In the genomic region with DNA sequence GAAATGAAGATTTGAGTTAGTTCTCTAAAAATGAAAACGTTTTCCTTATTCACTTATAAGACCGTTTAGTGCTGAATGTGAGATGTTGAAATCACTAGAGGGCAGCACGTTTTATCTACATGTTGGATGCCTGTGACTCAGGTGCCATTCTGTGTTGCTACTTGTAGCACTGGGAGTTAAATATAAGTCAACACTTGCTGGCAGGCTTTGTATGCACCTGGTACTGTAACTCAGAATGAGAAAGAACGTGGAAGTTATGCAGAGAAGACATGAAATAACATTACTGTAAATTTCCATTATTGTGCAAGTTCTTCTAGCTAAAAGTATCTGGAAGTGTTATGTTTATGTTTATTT, we compare ENCODE assay signal across 8 cellular contexts. TPM values are rescaled to one million over a fixed set of nuclear protein-coding genes. Genes with fewer than 3 reads are reported as not detected.
A peak's percentile ranks its signal among the peaks of the same experiment; 100 is the strongest.
DNase-seq lines count a peak whose midpoint lies in the region; ATAC-seq lines count a peak whose summit lies in the region.

No MANE protein-coding gene starts in this region.

- H4K20me1 ChIP-seq in GM23248 (ENCODE audit: insufficient read depth), result no peaks in the 10 kb centered on the region

- H3K4me3 ChIP-seq in GM23248, result no peak overlapping the region

- H3K9ac ChIP-seq in GM23248, result no peak overlapping the region

- no peaks in the 10 kb centered on the region for H3K27me3 ChIP-seq in GM23248 (replicated peaks; ENCODE audit: insufficient read depth)

- no peaks in the 10 kb centered on the region for H3K9me3 ChIP-seq in GM23248 (ENCODE audit: low read depth)

- H3K4me2 ChIP-seq in GM23248 (ENCODE audit: unreplicated experiment), result no peak overlapping the region

- no peak overlapping the region for H2AFZ ChIP-seq in GM23248

- peak; percentile 54 for DNase-seq in Daoy (ENCODE audit: low read depth)
- peak; percentile 90 for DNase-seq in GM23248
- DNase-seq in NCI-H226, result peak; percentile 79
- peak; percentile 60 for DNase-seq in astrocyte of the hippocampus (ENCODE audit: low read depth, low spot score)
- DNase-seq in left kidney (ENCODE audit: low read depth, low spot score), result peak; percentile 47
- no peak for DNase-seq in NCI-H446 (lab: John Stamatoyannopoulos, UW)

- ATAC-seq in HG03175 (IDR thresholded peaks at IDR 0.05; ENCODE audit: unreplicated experiment), result no peak
- no peak for ATAC-seq in HG02763 (IDR thresholded peaks at IDR 0.05; ENCODE audit: unreplicated experiment)

- peaks cover 24% of the 10 kb centered on the region for H3K4me1 ChIP-seq in GM23248 (ENCODE audit: insufficient read depth)

- H3K27ac ChIP-seq in GM23248, result peak overlapping the region; percentile 73

- in situ Hi-C loops in GM23248 (cut with MboI), result no loop called here

- WGBS in GM23248 (ENCODE audit: low coverage in 1 of 2, low lambda C conversion rate in 2 of 2, missing lambda C conversion rate in 2 of 2), 2 experiments, result 10 to 12% methylated on average over 4 of the region's 4 CpGs

- peaks cover 31% of the 10 kb centered on the region; the same call in 1 of the 2 replicates for H3F3A ChIP-seq in GM23248 (ENCODE audit: insufficient read depth)

- H3K36me3 ChIP-seq in GM23248 (ENCODE audit: low read depth), result no peaks in the 10 kb centered on the region

- H3K9me2 ChIP-seq in GM23248 (ENCODE audit: insufficient read depth), result no peaks in the 10 kb centered on the region

- H3K79me2 ChIP-seq in GM23248 (ENCODE audit: insufficient read depth), result peaks cover 6% of the 10 kb centered on the region

RNA-seq across cellular contexts. Expression of gene MIGA1, which starts 45.9 kb away (rescaled TPM):
- total RNA-seq in Daoy (2014; rRNA removed; shearing (Covaris generic)), result 25.7 and 26.6 TPM in 2 replicates
- total RNA-seq in GM23248 (2014; rRNA removed; shearing (Covaris generic)), result 11.6 and 15.4 TPM in 2 replicates
- 13.6 and 14.4 TPM in 2 replicates for polyA plus RNA-seq in GM23248 (2016; fragmentation: Nextera tagmentation; extraction: Ambion mirVana)

Comparison
In these comparisons a context has a peak if more than half of its experiments do, and no peak if none do; other contexts are left out.
1. DNase-seq: peak in Daoy (single experiment), GM23248 (single experiment), NCI-H226 (single experiment), astrocyte of the hippocampus (single experiment) and left kidney (single experiment); none in NCI-H446 (0 of 2).